In genomic region chr1:35597870-35598269, GRCh38 we compare ENCODE assay signal across 28 cellular contexts. TPM values are rescaled to one million over a fixed set of nuclear protein-coding genes. Genes with fewer than 3 reads are reported as not detected.
"Had no signal": no experiment of that assay in that cellular context is flagged by ENCODE, and none has a peak within 500 bp of the region (broad histone marks: within the 10 kb centered on the region; RNA-seq: fewer than 3 reads in every experiment).

No MANE protein-coding gene starts in this region.

- H3K9ac ChIP-seq: neural progenitor cell had no signal

- H3K4me2 ChIP-seq: neural progenitor cell had no signal

- H3K27ac Mint-ChIP-seq: dendritic cell treated with granulocyte-macrophage colony-stimulating factor and Interleukin-4, amounts not matched to agents 40 ng/mL and 50 ng/mL, for 4 days; mesothelial cell of epicardium; nephron; neural progenitor cell; stimulated activated memory B cell treated with anti-CD40 and anti-IgM and Interleukin-4, amounts not matched to agents 10 μg/mL and 1 μg/mL and 100 μg/mL, for 72 hours had no signal

- H3K27me3 Mint-ChIP-seq: dendritic cell treated with granulocyte-macrophage colony-stimulating factor and Interleukin-4, amounts not matched to agents 40 ng/mL and 50 ng/mL, for 4 days; naive B cell; stimulated activated memory B cell treated with anti-CD40 and anti-IgM and Interleukin-4, amounts not matched to agents 10 μg/mL and 1 μg/mL and 100 μg/mL, for 72 hours had no signal

- H3K4me1 Mint-ChIP-seq: naive B cell; nephron; neural progenitor cell; stimulated activated memory B cell treated with anti-CD40 and anti-IgM and Interleukin-4, amounts not matched to agents 10 μg/mL and 1 μg/mL and 100 μg/mL, for 72 hours had no signal

- H3K4me3 ChIP-seq: colonic mucosa, esophagus muscularis mucosa, gastroesophageal sphincter, left lung, mucosa of descending colon, neural progenitor cell, prostate gland, skin epidermis, spleen, testis, tibial artery, upper lobe of right lung, uterus had no signal

- H3K9me3 ChIP-seq: colonic mucosa, esophagus muscularis mucosa, gastroesophageal sphincter, left lung, mucosa of descending colon, prostate gland, spleen, testis, tibial artery, upper lobe of right lung, uterus had no signal

- ATAC-seq: foreskin keratinocyte; gastroesophageal sphincter; left cardiac atrium; left lung; mucosa of descending colon; right cardiac atrium; stimulated activated memory B cell treated with anti-CD40 and anti-IgM and Interleukin-4, amounts not matched to agents 10 μg/mL and 1 μg/mL and 100 μg/mL, for 72 hours; stimulated activated naive CD8-positive, alpha-beta T cell treated with anti-CD3 and anti-CD28 coated beads, Interleukin-15, Interleukin-2, amounts not matched to agents 100 U/mL and 50 U/mL, for 24 hours; upper lobe of right lung had no signal

- H2AFZ ChIP-seq: neural progenitor cell had no signal

- H3K36me3 ChIP-seq: colonic mucosa, neural progenitor cell, prostate gland, uterus had no signal

- DNase-seq: colonic mucosa; effector CD8-positive, alpha-beta T cell; foreskin keratinocyte; hypothalamus; left cardiac atrium; left lung; mesenchymal stem cell; mucosa of descending colon; naive B cell; right cardiac atrium; spleen; stimulated activated CD4-positive, alpha-beta T cell treated with anti-CD3 and anti-CD28 coated beads, Interleukin-4, amount 100 ng/mL, for 4 hours; stimulated activated naive CD8-positive, alpha-beta T cell treated with anti-CD3 and anti-CD28 coated beads, Interleukin-15, Interleukin-2, amounts not matched to agents 100 U/mL and 50 U/mL, for 24 hours; substantia nigra; testis; tibial artery; upper lobe of right lung; uterus had no signal

- H3K4me3 Mint-ChIP-seq: dendritic cell treated with granulocyte-macrophage colony-stimulating factor and Interleukin-4, amounts not matched to agents 40 ng/mL and 50 ng/mL, for 4 days; mesothelial cell of epicardium; naive B cell; nephron; neural progenitor cell; stimulated activated memory B cell treated with anti-CD40 and anti-IgM and Interleukin-4, amounts not matched to agents 10 μg/mL and 1 μg/mL and 100 μg/mL, for 72 hours had no signal

- H3K4me1 ChIP-seq: colonic mucosa, foreskin keratinocyte, gastroesophageal sphincter, left lung, neural progenitor cell, prostate gland, testis, tibial artery, upper lobe of right lung, uterus had no signal

- H3K27me3 ChIP-seq: colonic mucosa, esophagus muscularis mucosa, foreskin keratinocyte, gastroesophageal sphincter, left lung, neural progenitor cell, spleen, testis, tibial artery, upper lobe of right lung, uterus had no signal

- H3K9me3 Mint-ChIP-seq: dendritic cell treated with granulocyte-macrophage colony-stimulating factor and Interleukin-4, amounts not matched to agents 40 ng/mL and 50 ng/mL, for 4 days; mesothelial cell of epicardium; naive B cell; nephron; neural progenitor cell; stimulated activated memory B cell treated with anti-CD40 and anti-IgM and Interleukin-4, amounts not matched to agents 10 μg/mL and 1 μg/mL and 100 μg/mL, for 72 hours had no signal

- H3K27ac ChIP-seq: colonic mucosa, esophagus muscularis mucosa, foreskin keratinocyte, gastroesophageal sphincter, left lung, neural progenitor cell, prostate gland, skin epidermis, spleen, testis, tibial artery, upper lobe of right lung, uterus had no signal

RNA-seq across cellular contexts. Expression of gene TFAP2E, which starts 24.8 kb away (rescaled TPM):
- total RNA-seq: endothelial cell of umbilical vein had no signal
